Comparison of ENCODE assay signal across 8 cellular contexts in the genomic region with DNA sequence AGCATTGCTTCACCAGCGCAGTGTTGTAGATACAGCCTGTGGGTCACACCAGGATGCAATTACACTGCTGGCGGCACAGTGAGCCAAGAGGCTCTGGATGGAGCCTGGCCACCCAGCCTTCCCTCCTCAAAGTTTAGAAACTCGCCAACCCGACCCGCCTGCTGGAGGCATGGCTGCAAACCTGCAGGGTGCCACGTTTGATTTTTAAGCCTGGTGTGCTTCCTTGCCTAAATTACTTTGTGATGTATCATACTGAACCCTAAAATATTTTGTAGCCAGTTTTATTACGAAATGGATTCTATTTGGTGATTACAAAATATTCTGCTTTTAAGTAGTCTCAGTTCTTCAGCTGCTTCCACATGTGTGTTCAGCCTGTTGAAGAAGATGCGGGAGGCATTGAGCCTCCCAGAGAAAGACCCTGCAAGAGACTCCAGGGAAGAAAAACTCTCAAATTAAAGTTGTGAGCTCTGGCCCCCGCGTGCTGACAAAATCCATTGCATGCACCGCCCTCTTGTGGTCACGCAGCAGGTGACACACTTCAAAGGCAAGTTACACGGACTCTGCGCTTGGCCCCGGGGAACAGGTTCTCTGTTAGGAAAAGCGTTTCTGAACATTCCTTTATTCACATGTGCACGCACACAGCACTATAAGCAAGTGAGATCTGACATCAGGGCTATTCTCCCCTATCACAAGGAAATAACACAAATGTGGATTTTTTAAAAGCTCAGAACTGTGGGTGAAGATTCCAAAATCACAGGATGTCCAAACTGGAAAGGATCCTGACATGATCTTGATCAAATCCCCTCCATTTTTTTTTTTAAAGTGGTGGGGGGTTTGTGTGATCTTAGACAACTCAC.
A peak's percentile ranks its signal among the peaks of the same experiment; 100 is the strongest.
DNase-seq lines count a peak whose midpoint lies in the region; ATAC-seq, FAIRE-seq and TF ChIP-seq lines count a peak whose summit lies in the region.

No MANE protein-coding gene starts in this region.

- H3K36me3 ChIP-seq in CD8-positive, alpha-beta memory T cell (ENCODE audit: insufficient read depth, low read length): no peaks in the 10 kb centered on the region
- no peaks in the 10 kb centered on the region for H3K36me3 ChIP-seq in Panc1 (ENCODE audit: control insufficient read depth, insufficient read depth, low read length)
- H3K36me3 ChIP-seq in pancreas: no peaks in the 10 kb centered on the region
- no peaks in the 10 kb centered on the region for H3K36me3 ChIP-seq in thoracic aorta

- TF ChIP-seq CTCF in Panc1 (IDR thresholded peaks at IDR 0.05) (peak; percentile 93), pancreas (IDR thresholded peaks at IDR 0.05) (peak; percentile 79 to 86 (median 84)), thoracic aorta (IDR thresholded peaks at IDR 0.05) (peak; percentile 84)

- peaks cover 0 to 6% (median 0%) of the 10 kb centered on the region in 5 donors for H3K9me3 Mint-ChIP-seq in CD8-positive, alpha-beta memory T cell

- peaks cover 1 to 43% of the 10 kb centered on the region in 2 donors for H3K27me3 Mint-ChIP-seq in CD8-positive, alpha-beta memory T cell

- DNase-seq in CD8-positive, alpha-beta memory T cell: peak in 4 of 5 donors; percentile 12 to 34 (median 21)
- DNase-seq in HT1080 (ENCODE audit: low read depth): peak; percentile 32
- peak; percentile 47 for DNase-seq in Panc1 (ENCODE audit: low read depth, low spot score)
- peak; percentile 21 to 30 for DNase-seq in activated T-helper 1 cell treated with anti-CD3 and anti-CD28 coated beads, Interleukin-2, amount 50 U/mL, for 16 hours (ENCODE audit: low read depth in 1 of 2, low spot score in 1 of 2)
- DNase-seq in foreskin melanocyte: peak; percentile 35
- peak; percentile 27 to 82 (median 67) for DNase-seq in pancreas
- no peak for DNase-seq in thoracic aorta (ENCODE audit: low spot score)

- intact Hi-C loops in Panc1 (cut with micrococcal nuclease; ENCODE audit: unreplicated experiment) (loop anchor here (5.0 kb wide), 1 partner anchor 418 kb away; no protein-coding TSS in a partner anchor), pancreas (cut with DNase I) (loop anchor here in 2 of 3 donors (5.0 kb wide), 2 partner anchors 418 to 428 kb away; no protein-coding TSS in a partner anchor)

- BruUV-seq in Panc1 (replicated peaks; lab: Mats Ljungman, UMichigan): no TSS peak

- 22 to 32% methylated on average over 17 of the region's 17 CpGs for WGBS in pancreas, 2 donors

- H3K27me3 ChIP-seq in CD8-positive, alpha-beta memory T cell (ENCODE audit: insufficient read depth, low read length, poor library complexity, severe bottlenecking): no peaks in the 10 kb centered on the region
- H3K27me3 ChIP-seq in Panc1 (ENCODE audit: control insufficient read depth, insufficient read depth, low read length): no peaks in the 10 kb centered on the region
- no peaks in the 10 kb centered on the region for H3K27me3 ChIP-seq in pancreas
- peaks cover under 1% of the 10 kb centered on the region for H3K27me3 ChIP-seq in thoracic aorta (replicated peaks; ENCODE audit: insufficient read depth)

- FAIRE-seq in pancreas (lab: Jason Lieb, UNC): peak; percentile 53

- no peak overlapping the region for H3K4me3 Mint-ChIP-seq in CD8-positive, alpha-beta memory T cell

- H3K4me3 ChIP-seq in CD8-positive, alpha-beta memory T cell (ENCODE audit: low read length): no peak overlapping the region
- no peak overlapping the region for H3K4me3 ChIP-seq in Panc1 (ENCODE audit: low read depth in 2 of 2, low read length in 2 of 2)
- no peak overlapping the region for H3K4me3 ChIP-seq in pancreas
- H3K4me3 ChIP-seq in thoracic aorta: peak overlapping the region; percentile 37

- ATAC-seq in Panc1 (peak; percentile 89), pancreas (peak; percentile 56 to 89 (median 84)), thoracic aorta (ENCODE audit: insufficient number of reproducible peaks, low FRiP score, low read depth) (peak; percentile 62), GM18861 (IDR thresholded peaks at IDR 0.05; ENCODE audit: unreplicated experiment) (no peak)

- H3K27ac ChIP-seq in CD8-positive, alpha-beta memory T cell (ENCODE audit: low read depth, low read length): no peak overlapping the region
- H3K27ac ChIP-seq in Panc1 (ENCODE audit: low read length): peak overlapping the region; percentile 57; the same call in 1 of the 2 replicates
- H3K27ac ChIP-seq in pancreas: no peak overlapping the region
- H3K27ac ChIP-seq in thoracic aorta: peak overlapping the region in 1 of 2 donors; percentile 16

- CTCF ChIA-PET in CD8-positive, alpha-beta memory T cell (lab: Charles Lee): interaction anchor here (1.4 kb wide), 1 partner anchor 13 kb away, joined by 3 read pairs; no protein-coding TSS in a partner anchor
- CTCF ChIA-PET in Panc1 (lab: Charles Lee): interaction anchor here (0.6 to 1.3 kb wide), 6 partner anchors 22 to 271 kb away, joined by 3 to 4 read pairs (median 3); no protein-coding TSS in a partner anchor

- no peaks in the 10 kb centered on the region for H3K9me3 ChIP-seq in CD8-positive, alpha-beta memory T cell (ENCODE audit: low read length)
- no peaks in the 10 kb centered on the region for H3K9me3 ChIP-seq in Panc1 (ENCODE audit: control insufficient read depth, insufficient read depth, low read depth, low read length)
- no peaks in the 10 kb centered on the region for H3K9me3 ChIP-seq in pancreas
- no peaks in the 10 kb centered on the region for H3K9me3 ChIP-seq in thoracic aorta

- POLR2A ChIA-PET in CD8-positive, alpha-beta memory T cell (lab: Charles Lee): no interaction called here
- POLR2A ChIA-PET in Panc1 (lab: Charles Lee): no interaction called here

- H3K4me1 Mint-ChIP-seq in CD8-positive, alpha-beta memory T cell: no peaks in the 10 kb centered on the region

- no peak overlapping the region for H3K27ac Mint-ChIP-seq in CD8-positive, alpha-beta memory T cell

- in situ Hi-C loops in Panc1 (cut with HindIII; ENCODE audit: low pct_unique_long_range_greater_than_20kb, low sequenced_read_pairs): no loop called here

- no peaks in the 10 kb centered on the region for H3K4me1 ChIP-seq in CD8-positive, alpha-beta memory T cell (ENCODE audit: insufficient read depth, low read length)
- peaks cover 4% of the 10 kb centered on the region; the same call in 1 of the 2 replicates for H3K4me1 ChIP-seq in Panc1 (ENCODE audit: control insufficient read depth, insufficient read depth, low read length)
- no peaks in the 10 kb centered on the region for H3K4me1 ChIP-seq in pancreas
- H3K4me1 ChIP-seq in thoracic aorta (ENCODE audit: control insufficient read depth in 1 of 2, low read depth in 2 of 2): peaks cover 0 to 10% of the 10 kb centered on the region in 2 donors

- H3K36me3 Mint-ChIP-seq in CD8-positive, alpha-beta memory T cell: peaks cover 0 to 6% (median 0%) of the 10 kb centered on the region in 3 donors
